In genomic region chr1:89672489-89673183, GRCh38 we compare ENCODE assay signal across 14 cellular contexts. TPM values are rescaled to one million over a fixed set of nuclear protein-coding genes. Genes with fewer than 3 reads are reported as not detected.
A peak's percentile ranks its signal among the peaks of the same experiment; 100 is the strongest.
DNase-seq lines count a peak whose midpoint lies in the region; ATAC-seq and TF ChIP-seq lines count a peak whose summit lies in the region.
"Had no signal": no experiment of that assay in that cellular context is flagged by ENCODE, and none has a peak within 500 bp of the region (broad histone marks: within the 10 kb centered on the region; RNA-seq: fewer than 3 reads in every experiment).

No MANE protein-coding gene starts in this region.

- no peak for DNase-seq in CD4-positive, CD25-positive, alpha-beta regulatory T cell
- DNase-seq in GM23248: peak; percentile 36
- DNase-seq in cardiac fibroblast (ENCODE audit: low read depth in 2 of 2): peak; percentile 33 to 62
- DNase-seq in memory B cell (ENCODE audit: low spot score in 2 of 2): no peak
- no peak for DNase-seq in mucosa of gallbladder (ENCODE audit: low spot score)
- no peak for DNase-seq in COLO829 (ENCODE audit: low spot score)
- no peak for DNase-seq in WERI-Rb-1
- DNase-seq: activated gamma-delta T cell treated with Interleukin-2 at 50 U/mL for 16 hours; NCI-H2029 treated with DMSO at 0.1 percent for 48 hours; NCI-H526 treated with DMSO at 0.1 percent for 48 hours; Peyer's patch; posterior cingulate gyrus; stimulated activated CD4-positive, alpha-beta T cell treated with anti-CD3 and anti-CD28 coated beads, Interleukin-15, amount 100 ng/mL, for 24 hours had no signal

- peak overlapping the region in 1 of 3 donors; percentile 33 for H3K27ac Mint-ChIP-seq in CD4-positive, CD25-positive, alpha-beta regulatory T cell
- peak overlapping the region; percentile 91 for H3K27ac Mint-ChIP-seq in memory B cell

- peaks cover 90% of the 10 kb centered on the region for H3K79me2 ChIP-seq in GM23248 (ENCODE audit: insufficient read depth)

- H3K36me3 ChIP-seq in CD4-positive, CD25-positive, alpha-beta regulatory T cell (ENCODE audit: control insufficient read depth, insufficient read depth, low read length): peaks cover 11% of the 10 kb centered on the region
- H3K36me3 ChIP-seq in GM23248 (ENCODE audit: low read depth) (no peaks in the 10 kb centered on the region), WERI-Rb-1 (no peaks in the 10 kb centered on the region)
- H3K36me3 ChIP-seq: Peyer's patch, thoracic aorta had no signal

- peaks cover 0 to 4% (median 0%) of the 10 kb centered on the region in 7 donors for H3K9me3 Mint-ChIP-seq in CD4-positive, CD25-positive, alpha-beta regulatory T cell
- no peaks in the 10 kb centered on the region for H3K9me3 Mint-ChIP-seq in memory B cell

- no peak overlapping the region for H2AFZ ChIP-seq in GM23248

- peaks cover 13% of the 10 kb centered on the region for H3K36me3 Mint-ChIP-seq in CD4-positive, CD25-positive, alpha-beta regulatory T cell
- no peaks in the 10 kb centered on the region for H3K36me3 Mint-ChIP-seq in memory B cell

- no peaks in the 10 kb centered on the region for H4K20me1 ChIP-seq in GM23248 (ENCODE audit: insufficient read depth)

- peaks cover 81% of the 10 kb centered on the region for H3K4me1 ChIP-seq in CD4-positive, CD25-positive, alpha-beta regulatory T cell (ENCODE audit: control insufficient read depth, insufficient read depth, low read length, poor library complexity, severe bottlenecking)
- peaks cover 22% of the 10 kb centered on the region for H3K4me1 ChIP-seq in GM23248 (ENCODE audit: insufficient read depth)
- H3K4me1 ChIP-seq: Peyer's patch had no signal

- peaks cover 64 to 96% (median 86%) of the 10 kb centered on the region in 4 donors for H3K4me1 Mint-ChIP-seq in CD4-positive, CD25-positive, alpha-beta regulatory T cell
- H3K4me1 Mint-ChIP-seq in memory B cell: peaks cover 16% of the 10 kb centered on the region

- 78 to 80% methylated on average over 6 of the region's 6 CpGs for WGBS in GM23248 (ENCODE audit: low coverage in 1 of 2, low lambda C conversion rate in 2 of 2, missing lambda C conversion rate in 2 of 2), 2 experiments

- no peaks in the 10 kb centered on the region for H3K9me3 ChIP-seq in CD4-positive, CD25-positive, alpha-beta regulatory T cell (ENCODE audit: control insufficient read depth in 2 of 2, low read length in 2 of 2)
- H3K9me3 ChIP-seq in GM23248 (ENCODE audit: low read depth) (no peaks in the 10 kb centered on the region), WERI-Rb-1 (ENCODE audit: severe bottlenecking) (no peaks in the 10 kb centered on the region)
- H3K9me3 ChIP-seq: Peyer's patch, thoracic aorta had no signal

- no peaks in the 10 kb centered on the region for H3K27me3 Mint-ChIP-seq in CD4-positive, CD25-positive, alpha-beta regulatory T cell
- H3K27me3 Mint-ChIP-seq in memory B cell: no peaks in the 10 kb centered on the region

- no peaks in the 10 kb centered on the region for H3K27me3 ChIP-seq in CD4-positive, CD25-positive, alpha-beta regulatory T cell (ENCODE audit: control insufficient read depth, insufficient read depth, low read length)
- H3K27me3 ChIP-seq in GM23248 (replicated peaks; ENCODE audit: insufficient read depth): no peaks in the 10 kb centered on the region
- H3K27me3 ChIP-seq in WERI-Rb-1 (ENCODE audit: insufficient read depth, low read depth, severe bottlenecking): no peaks in the 10 kb centered on the region
- H3K27me3 ChIP-seq: Peyer's patch had no signal

- in situ Hi-C loops in GM23248 (cut with MboI): no loop called here

- no peak for ATAC-seq in CD4-positive, CD25-positive, alpha-beta regulatory T cell (ENCODE audit: low read depth in 2 of 2)
- ATAC-seq in memory B cell (ENCODE audit: low read depth): no peak

- H3K4me3 ChIP-seq in CD4-positive, CD25-positive, alpha-beta regulatory T cell (ENCODE audit: low read depth, low read length): peak overlapping the region; percentile 45
- no peak overlapping the region for H3K4me3 ChIP-seq in GM23248
- H3K4me3 ChIP-seq in cardiac fibroblast (replicated peaks in 1 of 2; ENCODE audit: low read depth in 2 of 2, low read length in 2 of 2): no peak overlapping the region
- no peak overlapping the region for H3K4me3 ChIP-seq in WERI-Rb-1 (ENCODE audit: low read depth, low read length)
- H3K4me3 ChIP-seq: Peyer's patch, thoracic aorta had no signal

- no peak overlapping the region for H3K9ac ChIP-seq in GM23248

- no peaks in the 10 kb centered on the region for H3K9me2 ChIP-seq in GM23248 (ENCODE audit: insufficient read depth)

- H3K27ac ChIP-seq in CD4-positive, CD25-positive, alpha-beta regulatory T cell (ENCODE audit: insufficient read depth, low read length, poor library complexity, severe bottlenecking): no peak overlapping the region
- no peak overlapping the region for H3K27ac ChIP-seq in GM23248
- H3K27ac ChIP-seq in WERI-Rb-1: no peak overlapping the region
- H3K27ac ChIP-seq: Peyer's patch, thoracic aorta had no signal

- H3F3A ChIP-seq in GM23248 (ENCODE audit: insufficient read depth): peaks cover 14% of the 10 kb centered on the region

- peak overlapping the region in 3 of 4 donors; percentile 0 to 73 (median 23) for H3K4me3 Mint-ChIP-seq in CD4-positive, CD25-positive, alpha-beta regulatory T cell
- no peak overlapping the region for H3K4me3 Mint-ChIP-seq in memory B cell

- peak overlapping the region; percentile 33 for H3K4me2 ChIP-seq in GM23248 (ENCODE audit: unreplicated experiment)

- TF ChIP-seq CTCF in cardiac fibroblast (IDR thresholded peaks at IDR 0.05; ENCODE audit: low read depth, low read length): no peak
- no peak for TF ChIP-seq CTCF in WERI-Rb-1 (IDR thresholded peaks at IDR 0.05; ENCODE audit: low read depth, low read length)

RNA-seq across cellular contexts. Expression of gene LRRC8C, which starts 39.7 kb away (rescaled TPM):
- total RNA-seq in CD4-positive, CD25-positive, alpha-beta regulatory T cell: 70.4 TPM
- 10 to 100 TPM; 22.8 to 27.2 (median 24.9) TPM for polyA plus RNA-seq in CD4-positive, CD25-positive, alpha-beta regulatory T cell
- 5.7 and 7.3 TPM in 2 replicates for total RNA-seq in GM23248 (2014; rRNA removed; shearing (Covaris generic))
- polyA plus RNA-seq in GM23248 (2016; fragmentation: Nextera tagmentation; extraction: Ambion mirVana): 3.5 and 3.6 TPM in 2 replicates
- 6.0 TPM for total RNA-seq in mucosa of gallbladder

Comparison
In these comparisons a context has a peak if more than half of its experiments do, and no peak if none do; other contexts are left out.
1. DNase-seq: peak in GM23248 (single experiment) and cardiac fibroblast (2 of 2); none in CD4-positive, CD25-positive, alpha-beta regulatory T cell (0 of 3), memory B cell (0 of 2), mucosa of gallbladder (single experiment), COLO829 (single experiment) and WERI-Rb-1 (single experiment).